9 cellular contexts compared by ENCODE assay signal in genomic region chr1:113912594-113913311, GRCh38. TPM values are rescaled to one million over a fixed set of nuclear protein-coding genes. Genes with fewer than 3 reads are reported as not detected.
A peak's percentile ranks its signal among the peaks of the same experiment; 100 is the strongest.
DNase-seq lines count a peak whose midpoint lies in the region; ATAC-seq and TF ChIP-seq lines count a peak whose summit lies in the region.
"Had no signal": no experiment of that assay in that cellular context is flagged by ENCODE, and none has a peak within 500 bp of the region (broad histone marks: within the 10 kb centered on the region; RNA-seq: fewer than 3 reads in every experiment).

No MANE protein-coding gene starts in this region.

- H3K9me3 Mint-ChIP-seq in progenitor cell of endocrine pancreas (ENCODE audit: low read depth) (no peaks in the 10 kb centered on the region), T-cell (no peaks in the 10 kb centered on the region)
- no peaks in the 10 kb centered on the region for H3K9me3 Mint-ChIP-seq in activated CD4-positive, alpha-beta T cell treated with anti-CD3 and anti-CD28 coated beads, Interleukin-2, amount 10 ng/mL, durations not matched to agents 7 days and 5 days
- no peaks in the 10 kb centered on the region for H3K9me3 Mint-ChIP-seq in activated CD4-positive, alpha-beta T cell treated with anti-CD3 and anti-CD28 coated beads, Interleukin-2, amount 10 ng/mL, durations not matched to agents 24 days and 14 days

- no peak overlapping the region for H3K4me3 ChIP-seq in fibroblast of villous mesenchyme (ENCODE audit: low read depth, low read length)

- POLR2A ChIA-PET in activated CD4-positive, alpha-beta T cell treated with anti-CD3 and anti-CD28 coated beads, Interleukin-2, amount 10 ng/mL, durations not matched to agents 7 days and 5 days (lab: Charles Lee): no interaction called here
- POLR2A ChIA-PET in T-cell (lab: Charles Lee): interaction anchor here (0.5 to 0.7 kb wide), 3 partner anchors 11 to 45 kb away, joined by 3 to 9 read pairs (median 3); no protein-coding TSS in a partner anchor

- no peaks in the 10 kb centered on the region for H3K4me1 Mint-ChIP-seq in progenitor cell of endocrine pancreas (ENCODE audit: low read depth)
- peaks cover 22% of the 10 kb centered on the region for H3K4me1 Mint-ChIP-seq in activated CD4-positive, alpha-beta T cell treated with anti-CD3 and anti-CD28 coated beads, Interleukin-2, amount 10 ng/mL, durations not matched to agents 7 days and 5 days
- peaks cover 0 to 16% (median 6%) of the 10 kb centered on the region in 3 donors for H3K4me1 Mint-ChIP-seq in T-cell
- peaks cover 28% of the 10 kb centered on the region for H3K4me1 Mint-ChIP-seq in activated CD4-positive, alpha-beta T cell treated with anti-CD3 and anti-CD28 coated beads, Interleukin-2, amount 10 ng/mL, durations not matched to agents 24 days and 14 days

- ATAC-seq in T-cell (replicated peaks in 1 of 4): no peak

- TF ChIP-seq CTCF in fibroblast of villous mesenchyme (IDR thresholded peaks at IDR 0.05; ENCODE audit: insufficient read depth, low read depth, low read length): no peak
- TF ChIP-seq CTCF in progenitor cell of endocrine pancreas (IDR thresholded peaks at IDR 0.05; ENCODE audit: unreplicated experiment): no peak

- H3K27me3 Mint-ChIP-seq in progenitor cell of endocrine pancreas: no peaks in the 10 kb centered on the region
- no peaks in the 10 kb centered on the region for H3K27me3 Mint-ChIP-seq in activated CD4-positive, alpha-beta T cell treated with anti-CD3 and anti-CD28 coated beads, Interleukin-2, amount 10 ng/mL, durations not matched to agents 7 days and 5 days
- H3K27me3 Mint-ChIP-seq in T-cell: no peaks in the 10 kb centered on the region
- H3K27me3 Mint-ChIP-seq in activated CD4-positive, alpha-beta T cell treated with anti-CD3 and anti-CD28 coated beads, Interleukin-2, amount 10 ng/mL, durations not matched to agents 24 days and 14 days: no peaks in the 10 kb centered on the region

- H3K4me3 Mint-ChIP-seq in progenitor cell of endocrine pancreas (ENCODE audit: low read depth) (no peak overlapping the region), T-cell (no peak overlapping the region)
- no peak overlapping the region for H3K4me3 Mint-ChIP-seq in activated CD4-positive, alpha-beta T cell treated with anti-CD3 and anti-CD28 coated beads, Interleukin-2, amount 10 ng/mL, durations not matched to agents 7 days and 5 days
- H3K4me3 Mint-ChIP-seq in activated CD4-positive, alpha-beta T cell treated with anti-CD3 and anti-CD28 coated beads, Interleukin-2, amount 10 ng/mL, durations not matched to agents 24 days and 14 days: no peak overlapping the region

- CTCF ChIA-PET in activated CD4-positive, alpha-beta T cell treated with anti-CD3 and anti-CD28 coated beads, Interleukin-2, amount 10 ng/mL, durations not matched to agents 7 days and 5 days (lab: Charles Lee): interaction anchor here (0.8 to 1.3 kb wide), 3 partner anchors 15 to 77 kb away, joined by 3 to 6 read pairs (median 5); partner anchors contain the start of gene HIPK1
- CTCF ChIA-PET in T-cell (lab: Charles Lee): interaction anchor here (0.5 to 1.2 kb wide), 3 partner anchors 16 to 105 kb away, joined by 3 to 4 read pairs (median 3); partner anchors contain the start of gene HIPK1 (in 1 of the 2)

- intact Hi-C loops in activated CD4-positive, alpha-beta T cell treated with anti-CD3 and anti-CD28 coated beads, Interleukin-2, amount 10 ng/mL, durations not matched to agents 24 days and 14 days (cut with micrococcal nuclease): no loop called here

- H3K27ac Mint-ChIP-seq in progenitor cell of endocrine pancreas (peak overlapping the region; percentile 35), T-cell (peak overlapping the region in 1 of 2 donors; percentile 11)
- H3K27ac Mint-ChIP-seq in activated CD4-positive, alpha-beta T cell treated with anti-CD3 and anti-CD28 coated beads, Interleukin-2, amount 10 ng/mL, durations not matched to agents 7 days and 5 days: no peak overlapping the region
- no peak overlapping the region for H3K27ac Mint-ChIP-seq in activated CD4-positive, alpha-beta T cell treated with anti-CD3 and anti-CD28 coated beads, Interleukin-2, amount 10 ng/mL, durations not matched to agents 24 days and 14 days

- DNase-seq in DMS 273 treated with DMSO at 0.1 percent for 48 hours (lab: John Stamatoyannopoulos, UW) (peak; percentile 97), OCI-M1 (lab: John Stamatoyannopoulos, UW) (peak; percentile 38), fibroblast of villous mesenchyme (ENCODE audit: low read depth) (peak; percentile 66), progenitor cell of endocrine pancreas (ENCODE audit: low spot score, unreplicated experiment) (no peak), T-cell (no peak)
- no peak for DNase-seq in activated CD4-positive, alpha-beta T cell treated with anti-CD3 and anti-CD28 coated beads, Interleukin-2, amount 10 ng/mL, durations not matched to agents 7 days and 5 days
- DNase-seq in activated CD4-positive, alpha-beta T cell treated with anti-CD3 and anti-CD28 coated beads, Interleukin-2, amount 10 ng/mL, durations not matched to agents 24 days and 14 days: no peak
- no peak for DNase-seq in activated naive CD4-positive, alpha-beta T cell treated with anti-CD3 and anti-CD28 coated beads, Interleukin-2, amount 50 U/mL, for 16 hours
- DNase-seq: DMS153 had no signal

- H3K36me3 Mint-ChIP-seq in progenitor cell of endocrine pancreas (ENCODE audit: insufficient read depth) (peaks cover 3% of the 10 kb centered on the region), T-cell (peaks cover 33% of the 10 kb centered on the region)
- H3K36me3 Mint-ChIP-seq in activated CD4-positive, alpha-beta T cell treated with anti-CD3 and anti-CD28 coated beads, Interleukin-2, amount 10 ng/mL, durations not matched to agents 7 days and 5 days (ENCODE audit: low read depth): peaks cover 49% of the 10 kb centered on the region
- H3K36me3 Mint-ChIP-seq in activated CD4-positive, alpha-beta T cell treated with anti-CD3 and anti-CD28 coated beads, Interleukin-2, amount 10 ng/mL, durations not matched to agents 24 days and 14 days (ENCODE audit: low read depth): peaks cover 46% of the 10 kb centered on the region

RNA-seq across cellular contexts. Expression of gene DCLRE1B, which starts 7.6 kb away (rescaled TPM):
- 4.2 and 4.7 TPM in 2 replicates for total RNA-seq in fibroblast of villous mesenchyme
- total RNA-seq in progenitor cell of endocrine pancreas: 9.9 and 10.2 TPM in 2 replicates
- 10 to 100 TPM; 16.2 to 19.4 TPM for total RNA-seq in activated CD4-positive, alpha-beta T cell treated with anti-CD3 and anti-CD28 coated beads, Interleukin-2, amount 10 ng/mL, durations not matched to agents 7 days and 5 days
- total RNA-seq in T-cell: 1 to 10 TPM; 5.6 to 6.1 (median 5.9) TPM
- total RNA-seq in activated CD4-positive, alpha-beta T cell treated with anti-CD3 and anti-CD28 coated beads, Interleukin-2, amount 10 ng/mL, durations not matched to agents 24 days and 14 days: 21.5 and 22.5 TPM in 2 replicates

RNA-seq across cellular contexts. Expression of gene AP4B1, which starts 8.2 kb away (rescaled TPM):
- total RNA-seq in fibroblast of villous mesenchyme (12.9 and 19.4 TPM in 2 replicates), progenitor cell of endocrine pancreas (20.2 and 23.4 TPM in 2 replicates), T-cell (10 to 100 TPM; 57.8 to 66.4 (median 61.5) TPM)
- total RNA-seq in activated CD4-positive, alpha-beta T cell treated with anti-CD3 and anti-CD28 coated beads, Interleukin-2, amount 10 ng/mL, durations not matched to agents 7 days and 5 days: 10 to 100 TPM; 39.4 to 41.9 TPM
- 41.7 and 42.3 TPM in 2 replicates for total RNA-seq in activated CD4-positive, alpha-beta T cell treated with anti-CD3 and anti-CD28 coated beads, Interleukin-2, amount 10 ng/mL, durations not matched to agents 24 days and 14 days

RNA-seq across cellular contexts. Expression of gene HIPK1, which starts 16.4 kb away (rescaled TPM):
- 17.4 and 32.4 TPM in 2 replicates for total RNA-seq in fibroblast of villous mesenchyme
- 52.4 and 54.2 TPM in 2 replicates for total RNA-seq in progenitor cell of endocrine pancreas
- 100 to 1,000 TPM in 1 of 2 experiments, 10 to 100 TPM in 1; 88.5 to 106 TPM for total RNA-seq in activated CD4-positive, alpha-beta T cell treated with anti-CD3 and anti-CD28 coated beads, Interleukin-2, amount 10 ng/mL, durations not matched to agents 7 days and 5 days
- total RNA-seq in T-cell: 100 to 1,000 TPM in 4 of 5 donors, 10 to 100 TPM in 1; 99.5 to 189 (median 103) TPM
- 81.3 and 85.9 TPM in 2 replicates for total RNA-seq in activated CD4-positive, alpha-beta T cell treated with anti-CD3 and anti-CD28 coated beads, Interleukin-2, amount 10 ng/mL, durations not matched to agents 24 days and 14 days

RNA-seq across cellular contexts. Expression of gene BCL2L15, which starts 25.4 kb away (rescaled TPM):
- total RNA-seq in fibroblast of villous mesenchyme: under 0.01 and 0.32 TPM in 2 replicates
- total RNA-seq in progenitor cell of endocrine pancreas: 0.16 and 0.67 TPM in 2 replicates
- 1 to 10 TPM in 1 of 2 experiments, under 1 TPM in 1; 0.98 to 1.1 TPM for total RNA-seq in activated CD4-positive, alpha-beta T cell treated with anti-CD3 and anti-CD28 coated beads, Interleukin-2, amount 10 ng/mL, durations not matched to agents 7 days and 5 days
- 1 to 10 TPM; 1.2 to 5.8 (median 1.7) TPM for total RNA-seq in T-cell
- total RNA-seq in activated CD4-positive, alpha-beta T cell treated with anti-CD3 and anti-CD28 coated beads, Interleukin-2, amount 10 ng/mL, durations not matched to agents 24 days and 14 days: 0.40 and 1.0 TPM in 2 replicates

RNA-seq across cellular contexts. Expression of gene PTPN22, which starts 41.2 kb away (rescaled TPM):
- total RNA-seq in fibroblast of villous mesenchyme (0.32 and 0.86 TPM in 2 replicates), progenitor cell of endocrine pancreas (not detected in 2 replicates), T-cell (10 to 100 TPM; 25.6 to 45.9 (median 26.6) TPM)
- 10 to 100 TPM; 62.8 to 74.6 TPM for total RNA-seq in activated CD4-positive, alpha-beta T cell treated with anti-CD3 and anti-CD28 coated beads, Interleukin-2, amount 10 ng/mL, durations not matched to agents 7 days and 5 days
- 60.4 and 64.1 TPM in 2 replicates for total RNA-seq in activated CD4-positive, alpha-beta T cell treated with anti-CD3 and anti-CD28 coated beads, Interleukin-2, amount 10 ng/mL, durations not matched to agents 24 days and 14 days

Comparison
In these comparisons a context has a peak if more than half of its experiments do, and no peak if none do; other contexts are left out.
1. DNase-seq: peak in DMS 273 treated with DMSO at 0.1 percent for 48 hours (single experiment), OCI-M1 (single experiment) and fibroblast of villous mesenchyme (single experiment); none in progenitor cell of endocrine pancreas (single experiment), activated CD4-positive, alpha-beta T cell treated with anti-CD3 and anti-CD28 coated beads, Interleukin-2, amount 10 ng/mL, durations not matched to agents 7 days and 5 days (single experiment), T-cell (0 of 34), activated CD4-positive, alpha-beta T cell treated with anti-CD3 and anti-CD28 coated beads, Interleukin-2, amount 10 ng/mL, durations not matched to agents 24 days and 14 days (single experiment) and activated naive CD4-positive, alpha-beta T cell treated with anti-CD3 and anti-CD28 coated beads, Interleukin-2, amount 50 U/mL, for 16 hours (single experiment).